ENCODE assay signal across 9 cellular contexts in the genomic region with DNA sequence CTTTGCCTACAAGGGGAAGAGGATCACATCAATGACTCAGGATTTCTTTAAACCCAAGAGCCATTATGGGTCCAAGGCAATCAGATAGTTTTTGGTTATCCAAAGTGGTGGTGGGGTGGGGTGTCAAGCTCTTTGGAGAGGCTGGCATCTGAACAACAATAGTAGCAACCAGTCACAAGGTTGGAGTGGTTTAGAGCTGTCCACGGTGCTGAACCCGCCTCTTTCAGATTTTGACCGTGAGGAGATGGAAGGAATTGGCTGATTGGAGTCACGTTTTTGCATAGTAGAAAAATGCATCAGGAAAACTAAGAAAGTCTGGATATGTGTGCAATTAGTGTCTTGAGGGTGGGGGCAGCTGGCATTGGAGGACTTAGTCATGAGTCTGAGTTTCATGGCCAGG.
DNase-seq lines count a peak whose midpoint lies in the region; ATAC-seq and TF ChIP-seq lines count a peak whose summit lies in the region.
"Had no signal": no experiment of that assay in that cellular context is flagged by ENCODE, and none has a peak within 500 bp of the region (broad histone marks: within the 10 kb centered on the region; RNA-seq: fewer than 3 reads in every experiment).

No MANE protein-coding gene starts in this region.

- H3K4me1 Mint-ChIP-seq in activated CD4-positive, alpha-beta T cell treated with anti-CD3 and anti-CD28 coated beads, Interleukin-2, amount 10 ng/mL, durations not matched to agents 7 days and 5 days = no peaks in the 10 kb centered on the region
- no peaks in the 10 kb centered on the region for H3K4me1 Mint-ChIP-seq in immature natural killer cell
- H3K4me1 Mint-ChIP-seq in HFFc6 (ENCODE audit: low read depth) = no peaks in the 10 kb centered on the region
- no peaks in the 10 kb centered on the region for H3K4me1 Mint-ChIP-seq in activated T-helper 17 cell treated with anti-CD3 and anti-CD28 coated beads, Interleukin-2, amount 50 U/mL, for 72 hours

- DNase-seq in AG08395 (ENCODE audit: low spot score) (peak; percentile 35), HS-27A (ENCODE audit: low read depth) (peak; percentile 1), immature natural killer cell (peak; percentile 8 to 27 (median 11)), HFFc6 (no peak), COLO668 (lab: John Stamatoyannopoulos, UW; ENCODE audit: unreplicated experiment) (no peak)
- DNase-seq in activated CD4-positive, alpha-beta T cell treated with anti-CD3 and anti-CD28 coated beads, Interleukin-2, amount 10 ng/mL, durations not matched to agents 7 days and 5 days = peak; percentile 62
- no peak for DNase-seq in activated effector memory CD4-positive, alpha-beta T cell treated with anti-CD3 and anti-CD28 coated beads, Interleukin-2, amount 50 U/mL, for 16 hours
- DNase-seq: NCI-H2171 treated with DMSO at 0.1 percent for 48 hours had no signal

- H3K27ac Mint-ChIP-seq in activated CD4-positive, alpha-beta T cell treated with anti-CD3 and anti-CD28 coated beads, Interleukin-2, amount 10 ng/mL, durations not matched to agents 7 days and 5 days = no peak overlapping the region
- H3K27ac Mint-ChIP-seq in immature natural killer cell = no peak overlapping the region
- no peak overlapping the region for H3K27ac Mint-ChIP-seq in HFFc6
- H3K27ac Mint-ChIP-seq in activated T-helper 17 cell treated with anti-CD3 and anti-CD28 coated beads, Interleukin-2, amount 50 U/mL, for 72 hours = no peak overlapping the region

- CTCF ChIA-PET in activated CD4-positive, alpha-beta T cell treated with anti-CD3 and anti-CD28 coated beads, Interleukin-2, amount 10 ng/mL, durations not matched to agents 7 days and 5 days (lab: Charles Lee) = no interaction called here

- POLR2A ChIA-PET in activated CD4-positive, alpha-beta T cell treated with anti-CD3 and anti-CD28 coated beads, Interleukin-2, amount 10 ng/mL, durations not matched to agents 7 days and 5 days (lab: Charles Lee) = no interaction called here

- TF ChIP-seq CTCF in HFFc6 (IDR thresholded peaks at IDR 0.05) = no peak

- H3K9me3 Mint-ChIP-seq in activated CD4-positive, alpha-beta T cell treated with anti-CD3 and anti-CD28 coated beads, Interleukin-2, amount 10 ng/mL, durations not matched to agents 7 days and 5 days = no peaks in the 10 kb centered on the region
- H3K9me3 Mint-ChIP-seq in immature natural killer cell (peaks cover 0 to 5% (median 0%) of the 10 kb centered on the region in 6 donors), HFFc6 (no peaks in the 10 kb centered on the region)
- H3K9me3 Mint-ChIP-seq in activated T-helper 17 cell treated with anti-CD3 and anti-CD28 coated beads, Interleukin-2, amount 50 U/mL, for 72 hours = peaks cover 9% of the 10 kb centered on the region

- H3K36me3 Mint-ChIP-seq in activated CD4-positive, alpha-beta T cell treated with anti-CD3 and anti-CD28 coated beads, Interleukin-2, amount 10 ng/mL, durations not matched to agents 7 days and 5 days (ENCODE audit: low read depth) = no peaks in the 10 kb centered on the region
- H3K36me3 Mint-ChIP-seq in immature natural killer cell (no peaks in the 10 kb centered on the region), HFFc6 (ENCODE audit: low read depth) (no peaks in the 10 kb centered on the region)
- H3K36me3 Mint-ChIP-seq in activated T-helper 17 cell treated with anti-CD3 and anti-CD28 coated beads, Interleukin-2, amount 50 U/mL, for 72 hours (ENCODE audit: low read depth) = no peaks in the 10 kb centered on the region

- no peak overlapping the region for H3K4me3 Mint-ChIP-seq in activated CD4-positive, alpha-beta T cell treated with anti-CD3 and anti-CD28 coated beads, Interleukin-2, amount 10 ng/mL, durations not matched to agents 7 days and 5 days
- H3K4me3 Mint-ChIP-seq in immature natural killer cell (no peak overlapping the region), HFFc6 (no peak overlapping the region)
- no peak overlapping the region for H3K4me3 Mint-ChIP-seq in activated T-helper 17 cell treated with anti-CD3 and anti-CD28 coated beads, Interleukin-2, amount 50 U/mL, for 72 hours

- no peak for ATAC-seq in activated T-helper 17 cell treated with anti-CD3 and anti-CD28 coated beads, Interleukin-2, amount 50 U/mL, for 72 hours (replicated peaks)

- no peaks in the 10 kb centered on the region for H3K27me3 Mint-ChIP-seq in activated CD4-positive, alpha-beta T cell treated with anti-CD3 and anti-CD28 coated beads, Interleukin-2, amount 10 ng/mL, durations not matched to agents 7 days and 5 days
- H3K27me3 Mint-ChIP-seq in immature natural killer cell (ENCODE audit: low read depth in 3 of 3) (peaks cover 3 to 6% (median 3%) of the 10 kb centered on the region in 3 donors), HFFc6 (ENCODE audit: insufficient read depth) (no peaks in the 10 kb centered on the region)
- peaks cover 15% of the 10 kb centered on the region for H3K27me3 Mint-ChIP-seq in activated T-helper 17 cell treated with anti-CD3 and anti-CD28 coated beads, Interleukin-2, amount 50 U/mL, for 72 hours

Comparison
In these comparisons a context has a peak if more than half of its experiments do, and no peak if none do; other contexts are left out.
1. DNase-seq: peak in AG08395 (single experiment), HS-27A (single experiment), activated CD4-positive, alpha-beta T cell treated with anti-CD3 and anti-CD28 coated beads, Interleukin-2, amount 10 ng/mL, durations not matched to agents 7 days and 5 days (single experiment) and immature natural killer cell (3 of 3); none in HFFc6 (single experiment), COLO668 (single experiment) and activated effector memory CD4-positive, alpha-beta T cell treated with anti-CD3 and anti-CD28 coated beads, Interleukin-2, amount 50 U/mL, for 16 hours (single experiment).